In genomic region chr7:99485094-99485493, GRCh38 we compare ENCODE assay signal across 20 cellular contexts.
"Had no signal": no experiment of that assay in that cellular context is flagged by ENCODE, and none has a peak within 500 bp of the region (broad histone marks: within the 10 kb centered on the region; RNA-seq: fewer than 3 reads in every experiment).

No MANE protein-coding gene starts in this region.

- H3K27ac ChIP-seq: gastroesophageal sphincter, heart right ventricle, lower lobe of right lung, right atrium auricular region, tibial nerve, vagina had no signal

- H3K27ac Mint-ChIP-seq: activated CD4-positive, alpha-beta memory T cell treated with anti-CD3 and anti-CD28 coated beads for 36 hours; activated naive CD4-positive, alpha-beta T cell treated with anti-CD3 and anti-CD28 coated beads for 36 hours; activated T-helper 1 cell treated with anti-CD3 and anti-CD28 coated beads, Interleukin-12 subunit alpha, Interleukin-12 subunit beta, Interleukin-2, Interleukin-4 antibody, amounts not matched to agents 30 ng/mL and 10 ng/mL and 1 ng/mL, durations not matched to agents 14 hours and 24 hours and 36 hours; dendritic cell treated with granulocyte-macrophage colony-stimulating factor and Interleukin-4, amounts not matched to agents 40 ng/mL and 50 ng/mL, for 4 days; mesothelial cell of epicardium; progenitor cell of endocrine pancreas; stimulated activated naive B cell treated with anti-CD40 and anti-IgM and Interleukin-4, amounts not matched to agents 10 μg/mL and 1 μg/mL and 100 μg/mL, for 72 hours; T-cell had no signal

- H3K4me3 ChIP-seq: breast epithelium, gastroesophageal sphincter, heart right ventricle, lower lobe of right lung, right atrium auricular region, tibial nerve, vagina had no signal

- H3K4me1 Mint-ChIP-seq: mesothelial cell of epicardium had no signal

- ATAC-seq: gastroesophageal sphincter; heart right ventricle; left colon; lower lobe of right lung; stimulated activated naive B cell treated with anti-CD40 and anti-IgM and Interleukin-4, amounts not matched to agents 10 μg/mL and 1 μg/mL and 100 μg/mL, for 72 hours; T-cell had no signal

- DNase-seq: activated CD4-positive, alpha-beta memory T cell treated with anti-CD3 and anti-CD28 coated beads for 36 hours; activated CD4-positive, CD25-positive, alpha-beta regulatory T cell treated with anti-CD3 and anti-CD28 coated beads, Interleukin-2, amount 50 U/mL, for 72 hours; activated naive CD4-positive, alpha-beta T cell treated with anti-CD3 and anti-CD28 coated beads for 36 hours; effector memory CD4-positive, alpha-beta T cell; heart right ventricle; left colon; stimulated activated CD4-positive, alpha-beta T cell treated with anti-CD3 and anti-CD28 coated beads, Interleukin-4, amount 100 ng/mL, for 1 hour; stimulated activated naive B cell treated with anti-CD40 and anti-IgM and Interleukin-4, amounts not matched to agents 10 μg/mL and 1 μg/mL and 100 μg/mL, for 72 hours; T-cell; T1000 had no signal

- H3K4me3 Mint-ChIP-seq: activated CD4-positive, alpha-beta memory T cell treated with anti-CD3 and anti-CD28 coated beads for 36 hours; activated naive CD4-positive, alpha-beta T cell treated with anti-CD3 and anti-CD28 coated beads for 36 hours; activated T-helper 1 cell treated with anti-CD3 and anti-CD28 coated beads, Interleukin-12 subunit alpha, Interleukin-12 subunit beta, Interleukin-2, Interleukin-4 antibody, amounts not matched to agents 30 ng/mL and 10 ng/mL and 1 ng/mL, durations not matched to agents 14 hours and 24 hours and 36 hours; dendritic cell treated with granulocyte-macrophage colony-stimulating factor and Interleukin-4, amounts not matched to agents 40 ng/mL and 50 ng/mL, for 4 days; mesothelial cell of epicardium; stimulated activated naive B cell treated with anti-CD40 and anti-IgM and Interleukin-4, amounts not matched to agents 10 μg/mL and 1 μg/mL and 100 μg/mL, for 72 hours; T-cell had no signal

- H3K9me3 ChIP-seq: breast epithelium, gastroesophageal sphincter, heart right ventricle, lower lobe of right lung, right atrium auricular region, tibial nerve, vagina had no signal

- H3K36me3 ChIP-seq: breast epithelium had no signal

- H3K27me3 ChIP-seq: breast epithelium, gastroesophageal sphincter, heart right ventricle, right atrium auricular region, tibial nerve, vagina had no signal

- H3K4me1 ChIP-seq: breast epithelium, gastroesophageal sphincter, heart right ventricle, lower lobe of right lung, right atrium auricular region, tibial nerve, vagina had no signal

- H3K27me3 Mint-ChIP-seq: activated CD4-positive, alpha-beta memory T cell treated with anti-CD3 and anti-CD28 coated beads for 36 hours; dendritic cell treated with granulocyte-macrophage colony-stimulating factor and Interleukin-4, amounts not matched to agents 40 ng/mL and 50 ng/mL, for 4 days; progenitor cell of endocrine pancreas; stimulated activated naive B cell treated with anti-CD40 and anti-IgM and Interleukin-4, amounts not matched to agents 10 μg/mL and 1 μg/mL and 100 μg/mL, for 72 hours; T-cell had no signal

- H3K9me3 Mint-ChIP-seq: activated CD4-positive, alpha-beta memory T cell treated with anti-CD3 and anti-CD28 coated beads for 36 hours; activated naive CD4-positive, alpha-beta T cell treated with anti-CD3 and anti-CD28 coated beads for 36 hours; dendritic cell treated with granulocyte-macrophage colony-stimulating factor and Interleukin-4, amounts not matched to agents 40 ng/mL and 50 ng/mL, for 4 days; stimulated activated naive B cell treated with anti-CD40 and anti-IgM and Interleukin-4, amounts not matched to agents 10 μg/mL and 1 μg/mL and 100 μg/mL, for 72 hours; T-cell had no signal
